Comparison of ENCODE assay signal across 9 cellular contexts in genomic region chr10:93965911-93966310, GRCh38.
"Had no signal": no experiment of that assay in that cellular context is flagged by ENCODE, and none has a peak within 500 bp of the region (broad histone marks: within the 10 kb centered on the region; RNA-seq: fewer than 3 reads in every experiment).

No MANE protein-coding gene starts in this region.

- H3K27ac ChIP-seq: GM23248 had no signal

- H3K9me3 ChIP-seq: HAP-1 had no signal

- H3K4me3 ChIP-seq: GM23248, GM23338, HAP-1 had no signal

- H3K4me1 ChIP-seq: HAP-1 had no signal

- ATAC-seq: GM23338, HCT116 had no signal

- H3K36me3 ChIP-seq: HAP-1 had no signal

- DNase-seq: GM23248, GOT3, H7, H9, HCEC 1CT, HFFc6 had no signal
